22 cellular contexts compared by ENCODE assay signal in genomic region chr1:83131692-83131955, GRCh38.
DNase-seq lines count a peak whose midpoint lies in the region; ATAC-seq and TF ChIP-seq lines count a peak whose summit lies in the region.
"Had no signal": no experiment of that assay in that cellular context is flagged by ENCODE, and none has a peak within 500 bp of the region (broad histone marks: within the 10 kb centered on the region; RNA-seq: fewer than 3 reads in every experiment).

No MANE protein-coding gene starts in this region.

- H3K4me3 Mint-ChIP-seq in activated T-cell treated with anti-CD3 and anti-CD28 coated beads, Interleukin-2, amount 50 U/mL, for 72 hours = no peak overlapping the region
- H3K4me3 Mint-ChIP-seq: CD4-positive, alpha-beta memory T cell had no signal

- H3K9me3 ChIP-seq in SU-DHL-6 (ENCODE audit: insufficient read depth, low read length) = 0 out of 2 replicates have a peak, but pooled peaks cover 3% of the 10 kb centered on the region
- no peaks in the 10 kb centered on the region for H3K9me3 ChIP-seq in smooth muscle cell (replicated peaks; ENCODE audit: low read depth)
- H3K9me3 ChIP-seq: A549; BLaER1 treated with 17β-estradiol and CSF1 and Interleukin-3, amounts not matched to agents 10 nM and 100 nM; MG63 had no signal

- peaks cover 0 to 2% of the 10 kb centered on the region in 2 donors for H3K9me3 Mint-ChIP-seq in activated T-cell treated with anti-CD3 and anti-CD28 coated beads, Interleukin-2, amount 50 U/mL, for 72 hours

- no peak overlapping the region for H3K27ac Mint-ChIP-seq in activated T-cell treated with anti-CD3 and anti-CD28 coated beads, Interleukin-2, amount 50 U/mL, for 72 hours
- H3K27ac Mint-ChIP-seq: CD4-positive, alpha-beta memory T cell had no signal

- WGBS in smooth muscle cell (ENCODE audit: low lambda C conversion rate) = 83% methylated on average over 1 of the region's 1 CpG

- H3K27ac ChIP-seq in SU-DHL-6 (ENCODE audit: low read depth, low read length) = no peak overlapping the region
- no peak overlapping the region for H3K27ac ChIP-seq in foreskin keratinocyte
- peak overlapping the region; percentile 2 for H3K27ac ChIP-seq in smooth muscle cell (ENCODE audit: low read depth)
- H3K27ac ChIP-seq: A549; BLaER1 treated with 17β-estradiol and CSF1 and Interleukin-3, amounts not matched to agents 10 nM and 100 nM had no signal

- H3K79me2 ChIP-seq in SU-DHL-6 (ENCODE audit: insufficient read depth, low read length) = no peaks in the 10 kb centered on the region
- H3K79me2 ChIP-seq in smooth muscle cell (ENCODE audit: low read depth) = no peaks in the 10 kb centered on the region

- TF ChIP-seq CTCF in SU-DHL-6 (IDR thresholded peaks at IDR 0.05; ENCODE audit: insufficient read depth, low read length, poor library complexity, severe bottlenecking) = no peak
- no peak for TF ChIP-seq CTCF in foreskin keratinocyte (conservative IDR thresholded peaks at IDR 0.05)
- no peak for TF ChIP-seq CTCF in smooth muscle cell (IDR thresholded peaks at IDR 0.05; ENCODE audit: borderline replicate concordance, insufficient read depth, poor library complexity, severe bottlenecking)

- no peaks in the 10 kb centered on the region for H3K36me3 Mint-ChIP-seq in activated T-cell treated with anti-CD3 and anti-CD28 coated beads, Interleukin-2, amount 50 U/mL, for 72 hours (ENCODE audit: insufficient read depth in 2 of 2)
- H3K36me3 Mint-ChIP-seq: CD4-positive, alpha-beta memory T cell had no signal

- no peaks in the 10 kb centered on the region for H3K9me2 ChIP-seq in SU-DHL-6 (replicated peaks; ENCODE audit: insufficient read depth, low read length)

- no peaks in the 10 kb centered on the region for H3K27me3 ChIP-seq in SU-DHL-6 (ENCODE audit: low read length)
- no peaks in the 10 kb centered on the region for H3K27me3 ChIP-seq in foreskin keratinocyte
- no peaks in the 10 kb centered on the region for H3K27me3 ChIP-seq in smooth muscle cell (ENCODE audit: low read depth)
- H3K27me3 ChIP-seq: BLaER1 treated with 17β-estradiol and CSF1 and Interleukin-3, amounts not matched to agents 10 nM and 100 nM; MG63 had no signal

- H3K4me2 ChIP-seq in SU-DHL-6 (ENCODE audit: low read depth, low read length, poor library complexity, severe bottlenecking) (no peak overlapping the region), smooth muscle cell (no peak overlapping the region)
- H3K4me2 ChIP-seq: A549 had no signal

- H3K36me3 ChIP-seq in SU-DHL-6 (ENCODE audit: low read length) (no peaks in the 10 kb centered on the region), smooth muscle cell (ENCODE audit: low read depth) (no peaks in the 10 kb centered on the region)
- H3K36me3 ChIP-seq: BLaER1 treated with 17β-estradiol and CSF1 and Interleukin-3, amounts not matched to agents 10 nM and 100 nM; MG63 had no signal

- H3F3A ChIP-seq in SU-DHL-6 (ENCODE audit: insufficient read depth) (no peaks in the 10 kb centered on the region), smooth muscle cell (ENCODE audit: low read depth) (no peaks in the 10 kb centered on the region)

- ATAC-seq in HG02885 (IDR thresholded peaks at IDR 0.05; ENCODE audit: poor library complexity, unreplicated experiment) = peak; percentile 13
- peak; percentile 100 for ATAC-seq in foreskin keratinocyte
- ATAC-seq in activated T-cell treated with anti-CD3 and anti-CD28 coated beads, Interleukin-2, amount 50 U/mL, for 72 hours (replicated peaks in 1 of 2) = no peak
- ATAC-seq: A549 had no signal

- H3K9ac ChIP-seq in SU-DHL-6 (ENCODE audit: low read length) (no peak overlapping the region), smooth muscle cell (ENCODE audit: low read depth) (no peak overlapping the region)
- H3K9ac ChIP-seq: BLaER1 treated with 17β-estradiol and CSF1 and Interleukin-3, amounts not matched to agents 10 nM and 100 nM had no signal

- H3K4me1 Mint-ChIP-seq in activated T-cell treated with anti-CD3 and anti-CD28 coated beads, Interleukin-2, amount 50 U/mL, for 72 hours (ENCODE audit: low read depth) = no peaks in the 10 kb centered on the region
- H3K4me1 Mint-ChIP-seq: CD4-positive, alpha-beta memory T cell had no signal

- H3K4me1 ChIP-seq in foreskin keratinocyte (no peaks in the 10 kb centered on the region), smooth muscle cell (ENCODE audit: low read depth) (no peaks in the 10 kb centered on the region)
- H3K4me1 ChIP-seq: A549 had no signal

- no peaks in the 10 kb centered on the region for H3K27me3 Mint-ChIP-seq in activated T-cell treated with anti-CD3 and anti-CD28 coated beads, Interleukin-2, amount 50 U/mL, for 72 hours (ENCODE audit: low read depth)
- H3K27me3 Mint-ChIP-seq: CD4-positive, alpha-beta memory T cell had no signal

- H3K4me3 ChIP-seq in SU-DHL-6 (ENCODE audit: insufficient read depth, low read length, poor library complexity, severe bottlenecking) (no peak overlapping the region), smooth muscle cell (no peak overlapping the region)
- H3K4me3 ChIP-seq: A549; BLaER1 treated with 17β-estradiol and CSF1 and Interleukin-3, amounts not matched to agents 10 nM and 100 nM; MG63 had no signal

- DNase-seq in foreskin keratinocyte (peak; percentile 67 to 89), smooth muscle cell (lab: John Stamatoyannopoulos, UW; ENCODE audit: unreplicated experiment) (no peak), NCI-H1092 treated with DMSO at 0.1 percent for 48 hours (lab: John Stamatoyannopoulos, UW) (no peak), hypothalamus (lab: John Stamatoyannopoulos, UW) (no peak)
- no peak for DNase-seq in activated T-cell treated with anti-CD3 and anti-CD28 coated beads, Interleukin-2, amount 50 U/mL, for 72 hours
- DNase-seq: AML-193; CD4-positive, alpha-beta memory T cell; COR-L47; DMS53; H7; KBM-7; MG63; NCI-H1694; NCI-H2029 treated with DMSO at 0.1 percent for 48 hours; NCI-H2227 treated with DMSO at 0.1 percent for 48 hours; NCI-H526 treated with DMSO at 0.1 percent for 48 hours; RPMI8226; SHP77 treated with DMSO at 0.1 percent for 48 hours had no signal

- H4K20me1 ChIP-seq in SU-DHL-6 (ENCODE audit: low read depth, low read length) = no peaks in the 10 kb centered on the region
- no peaks in the 10 kb centered on the region for H4K20me1 ChIP-seq in smooth muscle cell (ENCODE audit: low read depth)
- H4K20me1 ChIP-seq: BLaER1 treated with 17β-estradiol and CSF1 and Interleukin-3, amounts not matched to agents 10 nM and 100 nM had no signal

- H2AFZ ChIP-seq in SU-DHL-6 (ENCODE audit: low read depth, low read length, severe bottlenecking) = peak overlapping the region; percentile 5
- no peak overlapping the region for H2AFZ ChIP-seq in smooth muscle cell (ENCODE audit: low read depth)

Comparison
In these comparisons a context has a peak if more than half of its experiments do, and no peak if none do; other contexts are left out.
1. ATAC-seq: peak in HG02885 (single experiment) and foreskin keratinocyte (single experiment); none in activated T-cell treated with anti-CD3 and anti-CD28 coated beads, Interleukin-2, amount 50 U/mL, for 72 hours (0 of 2).
2. DNase-seq: peak in foreskin keratinocyte (2 of 2); none in smooth muscle cell (single experiment), NCI-H1092 treated with DMSO at 0.1 percent for 48 hours (single experiment), hypothalamus (0 of 51) and activated T-cell treated with anti-CD3 and anti-CD28 coated beads, Interleukin-2, amount 50 U/mL, for 72 hours (0 of 2).